Comparison of ENCODE assay signal across 7 cellular contexts in genomic region chrX:130539721-130540321, GRCh38.
DNase-seq lines count a peak whose midpoint lies in the region; ATAC-seq and TF ChIP-seq lines count a peak whose summit lies in the region.

No MANE protein-coding gene starts in this region.

- ATAC-seq in GM18498 (IDR thresholded peaks at IDR 0.05; ENCODE audit: unreplicated experiment) = no peak

- H3K36me3 ChIP-seq in GM06990 (ENCODE audit: control insufficient read depth, insufficient read depth, low read length) = no peaks in the 10 kb centered on the region
- no peaks in the 10 kb centered on the region for H3K36me3 ChIP-seq in H7 (replicated peaks; ENCODE audit: control insufficient read depth, insufficient read depth, low read length)
- H3K36me3 ChIP-seq in parathyroid adenoma (ENCODE audit: control insufficient read depth, insufficient read depth, low read length) = no peaks in the 10 kb centered on the region

- no peak overlapping the region for H3K27ac ChIP-seq in parathyroid adenoma

- H2AFZ ChIP-seq in parathyroid adenoma = no peak overlapping the region

- TF ChIP-seq CTCF in GM06990 (IDR thresholded peaks at IDR 0.05; ENCODE audit: insufficient read depth, low read length, poor library complexity, severe bottlenecking) (peak; percentile 83), fibroblast of the aortic adventitia (IDR thresholded peaks at IDR 0.05; ENCODE audit: insufficient read depth, low read length) (peak; percentile 82), parathyroid adenoma (IDR thresholded peaks at IDR 0.05) (peak; percentile 51)

- H3K79me2 ChIP-seq in parathyroid adenoma = no peaks in the 10 kb centered on the region

- H3K27me3 ChIP-seq in GM06990 (replicated peaks; ENCODE audit: control insufficient read depth, insufficient read depth, low read length) = no peaks in the 10 kb centered on the region
- H3K27me3 ChIP-seq in H7 (ENCODE audit: control insufficient read depth, insufficient read depth, low read length) = no peaks in the 10 kb centered on the region
- H3K27me3 ChIP-seq in parathyroid adenoma (ENCODE audit: control insufficient read depth, insufficient read depth, low read length) = no peaks in the 10 kb centered on the region

- no peak overlapping the region for H3K4me2 ChIP-seq in parathyroid adenoma (ENCODE audit: low read length)

- no peak for DNase-seq in GM06990 (ENCODE audit: extremely low read depth, insufficient read length)
- peak; percentile 42 for DNase-seq in H7
- peak; percentile 0 for DNase-seq in NCI-H2171 (lab: John Stamatoyannopoulos, UW)
- peak; percentile 29 to 41 for DNase-seq in activated CD4-positive, alpha-beta T cell treated with anti-CD3 and anti-CD28 coated beads, Interleukin-2, amount 50 U/mL, for 48 hours
- DNase-seq in fibroblast of the aortic adventitia (ENCODE audit: low read depth) = peak; percentile 57

- no peak overlapping the region for H3K4me3 ChIP-seq in GM06990 (replicated peaks; ENCODE audit: low read depth, low read length)
- H3K4me3 ChIP-seq in H7 (ENCODE audit: insufficient read depth, low read depth, low read length) = no peak overlapping the region
- no peak overlapping the region for H3K4me3 ChIP-seq in fibroblast of the aortic adventitia (ENCODE audit: low read depth, low read length)
- H3K4me3 ChIP-seq in parathyroid adenoma (ENCODE audit: low read depth, low read length) = no peak overlapping the region

- H3K9me3 ChIP-seq in parathyroid adenoma (ENCODE audit: control insufficient read depth, low read length) = no peaks in the 10 kb centered on the region

- no peak overlapping the region for H3K9ac ChIP-seq in parathyroid adenoma

- no peaks in the 10 kb centered on the region for H3K4me1 ChIP-seq in parathyroid adenoma
